In the genomic region with DNA sequence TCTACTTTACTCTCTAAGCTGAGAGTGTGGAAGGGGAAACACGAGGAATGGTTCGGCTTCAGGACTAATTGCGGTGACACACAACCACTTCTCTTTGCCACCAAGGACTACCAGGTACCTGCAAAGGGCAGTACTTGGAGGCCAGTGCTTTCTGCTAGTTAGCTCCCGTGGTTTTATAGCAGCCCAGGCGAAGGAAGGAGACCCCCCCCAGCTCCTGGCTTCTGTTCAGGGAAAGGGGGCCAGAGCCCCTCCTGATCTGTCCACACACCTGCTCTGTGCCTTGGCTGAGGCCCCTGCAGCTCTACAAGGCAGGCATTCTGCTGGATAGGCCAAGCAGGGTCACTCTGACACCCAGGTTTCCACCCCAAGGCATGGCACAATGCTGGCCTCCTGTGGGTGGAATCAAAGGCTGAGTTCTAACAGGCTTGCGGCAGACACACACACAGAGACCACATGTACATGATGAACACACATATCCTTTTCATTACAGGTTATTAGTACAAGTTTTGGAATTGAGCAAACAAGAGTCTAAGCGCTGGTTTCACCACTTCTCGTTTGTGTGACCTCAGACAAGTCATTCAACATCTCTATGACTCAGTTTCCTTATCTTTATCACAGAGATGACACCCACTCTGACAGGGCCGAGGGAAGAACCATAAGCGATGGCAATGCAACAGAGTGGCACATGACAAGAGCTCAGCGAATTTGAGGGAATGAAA, we compare ENCODE assay signal across 12 cellular contexts. TPM values are rescaled to one million over a fixed set of nuclear protein-coding genes. Genes with fewer than 3 reads are reported as not detected.
DNase-seq lines count a peak whose midpoint lies in the region; ATAC-seq and TF ChIP-seq lines count a peak whose summit lies in the region.
"Had no signal": no experiment of that assay in that cellular context is flagged by ENCODE, and none has a peak within 500 bp of the region (broad histone marks: within the 10 kb centered on the region; RNA-seq: fewer than 3 reads in every experiment).

No MANE protein-coding gene starts in this region.

- peaks cover 50% of the 10 kb centered on the region for H3K36me3 ChIP-seq in BLaER1

- no peaks in the 10 kb centered on the region for H3K27me3 ChIP-seq in BLaER1

- DNase-seq in ELR (ENCODE audit: low read depth) = peak; percentile 17
- DNase-seq in activated T-cell treated with anti-CD3 and anti-CD28 coated beads, Interleukin-2, amount 50 U/mL, for 72 hours = peak; percentile 66 to 70
- no peak for DNase-seq in natural killer cell treated with Interleukin-12 subunit alpha and Interleukin-12 subunit beta and Interleukin-15 and Interleukin-18, amount 100 ng/mL, for 72 hours (ENCODE audit: low spot score)
- no peak for DNase-seq in SHP77 (lab: John Stamatoyannopoulos, UW)
- no peak for DNase-seq in osteocyte (ENCODE audit: extremely low spot score, unreplicated experiment)
- DNase-seq: CD4-positive, alpha-beta memory T cell; GF-D8; NCI-H1436 treated with DMSO at 0.1 percent for 48 hours had no signal

- H3K27me3 Mint-ChIP-seq in activated T-cell treated with anti-CD3 and anti-CD28 coated beads, Interleukin-2, amount 50 U/mL, for 72 hours (ENCODE audit: low read depth) = no peaks in the 10 kb centered on the region
- H3K27me3 Mint-ChIP-seq in natural killer cell treated with Interleukin-12 subunit alpha and Interleukin-12 subunit beta and Interleukin-15 and Interleukin-18, amount 100 ng/mL, for 72 hours = no peaks in the 10 kb centered on the region
- no peaks in the 10 kb centered on the region for H3K27me3 Mint-ChIP-seq in osteocyte (ENCODE audit: unreplicated experiment)
- H3K27me3 Mint-ChIP-seq: CD4-positive, alpha-beta memory T cell had no signal

- ATAC-seq in activated T-cell treated with anti-CD3 and anti-CD28 coated beads, Interleukin-2, amount 50 U/mL, for 72 hours (replicated peaks in 1 of 2) = peak; percentile 89 to 90
- peak; percentile 62 to 89 for ATAC-seq in natural killer cell treated with Interleukin-12 subunit alpha and Interleukin-12 subunit beta and Interleukin-15 and Interleukin-18, amount 100 ng/mL, for 72 hours
- ATAC-seq in HG03432 (IDR thresholded peaks at IDR 0.05; ENCODE audit: unreplicated experiment) = no peak
- ATAC-seq: HCT116, SK-N-SH treated with all-trans-retinoic acid at 6 μM for 48 hours had no signal

- H3K36me3 Mint-ChIP-seq in activated T-cell treated with anti-CD3 and anti-CD28 coated beads, Interleukin-2, amount 50 U/mL, for 72 hours (ENCODE audit: insufficient read depth in 2 of 2) = peaks cover 2 to 6% of the 10 kb centered on the region in 2 donors
- no peaks in the 10 kb centered on the region for H3K36me3 Mint-ChIP-seq in natural killer cell treated with Interleukin-12 subunit alpha and Interleukin-12 subunit beta and Interleukin-15 and Interleukin-18, amount 100 ng/mL, for 72 hours
- peaks cover 10% of the 10 kb centered on the region for H3K36me3 Mint-ChIP-seq in osteocyte (ENCODE audit: unreplicated experiment)

- H3K4me3 ChIP-seq in BLaER1 = no peak overlapping the region

- no peak overlapping the region for H3K9ac ChIP-seq in BLaER1

- no peak overlapping the region for H3K4me2 ChIP-seq in BLaER1

- H3K9me3 ChIP-seq in BLaER1 = no peaks in the 10 kb centered on the region

- H3K27ac ChIP-seq in BLaER1 = 0 out of 2 replicates have a peak overlapping the region, but pooled peaks have one; percentile 33

- TF ChIP-seq CTCF in osteocyte (IDR thresholded peaks at IDR 0.05) = no peak

- 0 out of 2 replicates have a peak, but pooled peaks cover 18% of the 10 kb centered on the region for H4K20me1 ChIP-seq in BLaER1

- peaks cover 37% of the 10 kb centered on the region for H3K4me1 Mint-ChIP-seq in activated T-cell treated with anti-CD3 and anti-CD28 coated beads, Interleukin-2, amount 50 U/mL, for 72 hours (ENCODE audit: low read depth)
- H3K4me1 Mint-ChIP-seq in natural killer cell treated with Interleukin-12 subunit alpha and Interleukin-12 subunit beta and Interleukin-15 and Interleukin-18, amount 100 ng/mL, for 72 hours (ENCODE audit: low read depth in 2 of 2) = peaks cover 10 to 15% of the 10 kb centered on the region in 2 donors
- H3K4me1 Mint-ChIP-seq in osteocyte (ENCODE audit: unreplicated experiment) = peaks cover 3% of the 10 kb centered on the region

- H3K4me3 Mint-ChIP-seq in activated T-cell treated with anti-CD3 and anti-CD28 coated beads, Interleukin-2, amount 50 U/mL, for 72 hours = peak overlapping the region; percentile 42 to 61
- H3K4me3 Mint-ChIP-seq in natural killer cell treated with Interleukin-12 subunit alpha and Interleukin-12 subunit beta and Interleukin-15 and Interleukin-18, amount 100 ng/mL, for 72 hours = no peak overlapping the region
- no peak overlapping the region for H3K4me3 Mint-ChIP-seq in osteocyte (ENCODE audit: unreplicated experiment)
- H3K4me3 Mint-ChIP-seq: CD4-positive, alpha-beta memory T cell had no signal

- H3K4me1 ChIP-seq in BLaER1 = peaks cover 73% of the 10 kb centered on the region

- H3K9me3 Mint-ChIP-seq in activated T-cell treated with anti-CD3 and anti-CD28 coated beads, Interleukin-2, amount 50 U/mL, for 72 hours = no peaks in the 10 kb centered on the region
- H3K9me3 Mint-ChIP-seq in natural killer cell treated with Interleukin-12 subunit alpha and Interleukin-12 subunit beta and Interleukin-15 and Interleukin-18, amount 100 ng/mL, for 72 hours = no peaks in the 10 kb centered on the region
- no peaks in the 10 kb centered on the region for H3K9me3 Mint-ChIP-seq in osteocyte (ENCODE audit: unreplicated experiment)

- peak overlapping the region; percentile 4 for H3K27ac Mint-ChIP-seq in activated T-cell treated with anti-CD3 and anti-CD28 coated beads, Interleukin-2, amount 50 U/mL, for 72 hours
- H3K27ac Mint-ChIP-seq in natural killer cell treated with Interleukin-12 subunit alpha and Interleukin-12 subunit beta and Interleukin-15 and Interleukin-18, amount 100 ng/mL, for 72 hours = peak overlapping the region in 1 of 2 donors; percentile 76
- no peak overlapping the region for H3K27ac Mint-ChIP-seq in osteocyte (ENCODE audit: unreplicated experiment)

RNA-seq across cellular contexts. Expression of a gene that starts 7.5 kb away (rescaled TPM):
- not detected for total RNA-seq in activated T-cell treated with anti-CD3 and anti-CD28 coated beads, Interleukin-2, amount 50 U/mL, for 72 hours
- total RNA-seq in natural killer cell treated with Interleukin-12 subunit alpha and Interleukin-12 subunit beta and Interleukin-15 and Interleukin-18, amount 100 ng/mL, for 72 hours = under 1 TPM in 1 of 2 donors, not detected in 1; 0.39 TPM
- not detected in 2 replicates for total RNA-seq in osteocyte
- total RNA-seq: CD4-positive, alpha-beta memory T cell had no signal

Comparison
In these comparisons a context has a peak if more than half of its experiments do, and no peak if none do; other contexts are left out.
1. DNase-seq: peak in ELR (single experiment) and activated T-cell treated with anti-CD3 and anti-CD28 coated beads, Interleukin-2, amount 50 U/mL, for 72 hours (2 of 2); none in natural killer cell treated with Interleukin-12 subunit alpha and Interleukin-12 subunit beta and Interleukin-15 and Interleukin-18, amount 100 ng/mL, for 72 hours (single experiment), SHP77 (0 of 2) and osteocyte (single experiment).
2. H3K4me3 Mint-ChIP-seq: peak in activated T-cell treated with anti-CD3 and anti-CD28 coated beads, Interleukin-2, amount 50 U/mL, for 72 hours (2 of 2); none in natural killer cell treated with Interleukin-12 subunit alpha and Interleukin-12 subunit beta and Interleukin-15 and Interleukin-18, amount 100 ng/mL, for 72 hours (single experiment) and osteocyte (single experiment).